In the genomic region with DNA sequence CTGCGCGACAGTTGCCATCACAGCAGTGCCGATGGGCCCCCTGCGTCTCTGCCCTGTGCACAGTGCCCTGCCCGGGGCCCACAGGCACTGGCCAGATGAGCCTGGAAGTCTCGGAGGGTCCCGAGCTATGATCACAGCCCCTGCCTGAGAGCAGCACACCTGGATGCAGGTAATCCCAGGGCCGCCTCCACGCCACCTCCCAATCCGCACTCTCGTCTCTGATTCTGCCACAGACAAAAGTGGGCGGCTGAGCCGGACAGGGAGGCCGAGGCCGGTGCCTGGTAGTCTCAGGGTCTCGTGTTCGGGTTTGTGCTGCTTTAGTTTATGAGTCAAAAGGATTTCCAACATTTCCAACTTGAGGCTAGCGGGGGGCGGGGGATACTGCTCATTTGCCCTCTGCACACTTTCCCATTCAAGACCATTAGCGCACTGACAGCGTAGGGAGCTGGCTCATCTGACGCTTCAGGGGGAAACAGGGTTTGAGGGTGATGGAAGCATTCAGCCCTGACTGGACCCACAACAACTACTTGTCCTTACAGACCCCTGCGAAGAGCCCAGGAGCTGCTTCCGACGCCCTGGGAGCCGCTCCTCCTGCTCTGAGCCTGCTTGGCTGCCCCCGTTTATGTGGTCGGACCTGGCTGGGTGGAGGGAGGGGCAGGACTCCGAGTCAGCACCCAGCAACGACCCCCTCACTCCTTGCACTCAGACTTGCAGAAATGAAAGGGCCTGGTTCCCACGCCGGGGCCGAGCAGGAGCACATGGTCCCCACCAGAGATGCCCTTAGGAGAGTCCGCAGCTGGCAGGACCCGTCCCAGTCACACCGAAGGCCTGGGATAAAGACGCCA, we compare ENCODE assay signal across 20 cellular contexts. TPM values are rescaled to one million over a fixed set of nuclear protein-coding genes. Genes with fewer than 3 reads are reported as not detected.
DNase-seq lines count a peak whose midpoint lies in the region; ATAC-seq, FAIRE-seq and TF ChIP-seq lines count a peak whose summit lies in the region.
"Had no signal": no experiment of that assay in that cellular context is flagged by ENCODE, and none has a peak within 500 bp of the region (broad histone marks: within the 10 kb centered on the region; RNA-seq: fewer than 3 reads in every experiment).

No MANE protein-coding gene starts in this region.

- H4K20me1 ChIP-seq in HepG2 (ENCODE audit: insufficient read depth, low read length), result no peaks in the 10 kb centered on the region

- H2AFZ ChIP-seq in HepG2 (ENCODE audit: low read length) (no peak overlapping the region), neuronal stem cell (ENCODE audit: low read length) (no peak overlapping the region)
- H2AFZ ChIP-seq: PC-9 had no signal

- no peak overlapping the region for H3K4me2 ChIP-seq in HepG2 (ENCODE audit: low read depth, low read length)
- no peak overlapping the region for H3K4me2 ChIP-seq in neuronal stem cell (ENCODE audit: insufficient read depth, low read length, poor library complexity, severe bottlenecking)
- H3K4me2 ChIP-seq: PC-9 had no signal

- WGBS in right lobe of liver (ENCODE audit: insufficient coverage, low coverage, low lambda C conversion rate, missing lambda C conversion rate), result 73% methylated on average over 6 of the region's 37 CpGs
- WGBS in HepG2 (ENCODE audit: low lambda C conversion rate), result 35% methylated on average over 13 of the region's 37 CpGs
- no CpG with 5 or more reads among the region's 37 CpGs for WGBS in neuronal stem cell (ENCODE audit: extremely low coverage in 2 of 2, insufficient read length in 2 of 2, insufficient replicate concordance in 1 of 2), 2 donors
- WGBS in suprapubic skin, result 77% methylated on average over 24 of the region's 37 CpGs

- POLR2A ChIA-PET in HepG2 (lab: Yijun Ruan, JAX), result no interaction called here

- FAIRE-seq in HepG2 (lab: Jason Lieb, UNC), result no peak
- FAIRE-seq: D721Med had no signal

- H3K9ac ChIP-seq in HepG2 (ENCODE audit: insufficient read depth, low read depth, low read length), result no peak overlapping the region
- no peak overlapping the region for H3K9ac ChIP-seq in neuronal stem cell (ENCODE audit: low read depth, low read length, poor library complexity)
- H3K9ac ChIP-seq: BLaER1 treated with 17β-estradiol and CSF1 and Interleukin-3, amounts not matched to agents 10 nM and 100 nM had no signal

- no peak for TF ChIP-seq EP300 in HepG2 (IDR thresholded peaks at IDR 0.05; ENCODE audit: low read depth in 2 of 2, low read length in 2 of 2)
- no peak for TF ChIP-seq EP300 in HepG2 (CRISPR knock-in tag; IDR thresholded peaks at IDR 0.05; ENCODE audit: borderline replicate concordance)
- TF ChIP-seq EP300 in suprapubic skin (IDR thresholded peaks at IDR 0.05), result no peak

- no peaks in the 10 kb centered on the region for H3K4me1 ChIP-seq in right lobe of liver
- H3K4me1 ChIP-seq in HepG2 (ENCODE audit: insufficient read depth, low read length), result no peaks in the 10 kb centered on the region
- peaks cover 0 to 4% of the 10 kb centered on the region in 2 donors for H3K4me1 ChIP-seq in neuronal stem cell (ENCODE audit: control insufficient read depth in 2 of 2, insufficient read depth in 1 of 2, low read depth in 1 of 2, low read length in 2 of 2)
- peaks cover 6% of the 10 kb centered on the region for H3K4me1 ChIP-seq in suprapubic skin
- H3K4me1 ChIP-seq: SJSA1 had no signal

- H2BK5ac ChIP-seq in neuronal stem cell (ENCODE audit: low read length), result peak overlapping the region; percentile 39

- H3K9me3 ChIP-seq in right lobe of liver (no peaks in the 10 kb centered on the region), HepG2 (ENCODE audit: low read length) (no peaks in the 10 kb centered on the region), neuronal stem cell (replicated peaks in 1 of 2; ENCODE audit: control insufficient read depth in 2 of 2, insufficient read depth in 1 of 2, low read depth in 1 of 2, low read length in 2 of 2) (no peaks in the 10 kb centered on the region), suprapubic skin (no peaks in the 10 kb centered on the region)
- H3K9me3 ChIP-seq: BLaER1 treated with 17β-estradiol and CSF1 and Interleukin-3, amounts not matched to agents 10 nM and 100 nM had no signal

- peak overlapping the region; percentile 89 for H2BK15ac ChIP-seq in neuronal stem cell (ENCODE audit: low read length)

- in situ Hi-C loops in HepG2 (cut with HindIII; ENCODE audit: extremely low pct_ligation_motif_present, low pct_unique_long_range_greater_than_20kb), result no loop called here

- H3K27ac ChIP-seq in right lobe of liver (no peak overlapping the region), HepG2 (ENCODE audit: extremely low read length, insufficient read depth, low read length) (no peak overlapping the region), neuronal stem cell (replicated peaks; ENCODE audit: low read length) (no peak overlapping the region), suprapubic skin (no peak overlapping the region)
- H3K27ac ChIP-seq: BLaER1 treated with 17β-estradiol and CSF1 and Interleukin-3, amounts not matched to agents 10 nM and 100 nM; PC-9; RWPE1; SJSA1 had no signal

- H3K27me3 ChIP-seq in right lobe of liver (no peaks in the 10 kb centered on the region), HepG2 (ENCODE audit: control insufficient read depth in 1 of 2, insufficient read depth in 2 of 2, low read length in 2 of 2) (peaks cover 21 to 70% of the 10 kb centered on the region in 2 experiments), neuronal stem cell (ENCODE audit: control insufficient read depth in 3 of 3, insufficient read depth in 3 of 3, low read depth in 1 of 3, low read length in 3 of 3) (peaks cover 0 to 59% (median 0%) of the 10 kb centered on the region in 3 experiments), suprapubic skin (peaks cover 92% of the 10 kb centered on the region)
- H3K27me3 ChIP-seq: BLaER1 treated with 17β-estradiol and CSF1 and Interleukin-3, amounts not matched to agents 10 nM and 100 nM; SJSA1 had no signal

- no peak overlapping the region for H3K4ac ChIP-seq in neuronal stem cell (ENCODE audit: low read length)

- TF ChIP-seq CTCF in right lobe of liver (IDR thresholded peaks at IDR 0.05) (no peak), HepG2 (CRISPR knock-in tag; IDR thresholded peaks at IDR 0.05) (no peak), suprapubic skin (IDR thresholded peaks at IDR 0.05) (no peak)

- H3K36me3 ChIP-seq in right lobe of liver, result no peaks in the 10 kb centered on the region
- no peaks in the 10 kb centered on the region for H3K36me3 ChIP-seq in HepG2 (replicated peaks in 1 of 2; ENCODE audit: control insufficient read depth in 1 of 2, insufficient read depth in 2 of 2, low read length in 2 of 2)
- H3K36me3 ChIP-seq in neuronal stem cell (replicated peaks in 1 of 2; ENCODE audit: control insufficient read depth in 2 of 2, insufficient read depth in 2 of 2, low read length in 2 of 2), result no peaks in the 10 kb centered on the region
- no peaks in the 10 kb centered on the region for H3K36me3 ChIP-seq in suprapubic skin
- H3K36me3 ChIP-seq: BLaER1 treated with 17β-estradiol and CSF1 and Interleukin-3, amounts not matched to agents 10 nM and 100 nM; SJSA1 had no signal

- H3K4me3 ChIP-seq in right lobe of liver, result no peak overlapping the region
- H3K4me3 ChIP-seq in HepG2 (replicated peaks in 1 of 3; ENCODE audit: insufficient read depth in 1 of 3, low read depth in 2 of 3, low read length in 3 of 3), result no peak overlapping the region
- H3K4me3 ChIP-seq in neuronal stem cell (ENCODE audit: low read length in 2 of 2), result no peak overlapping the region
- no peak overlapping the region for H3K4me3 ChIP-seq in suprapubic skin
- H3K4me3 ChIP-seq: BLaER1 treated with 17β-estradiol and CSF1 and Interleukin-3, amounts not matched to agents 10 nM and 100 nM; PC-9; SJSA1 had no signal

- H2BK12ac ChIP-seq in neuronal stem cell (ENCODE audit: low read length), result no peak overlapping the region

- no peak overlapping the region for H3K23ac ChIP-seq in neuronal stem cell (ENCODE audit: low read depth, low read length, poor library complexity)

- no peak for TF ChIP-seq POLR2A in right lobe of liver (IDR thresholded peaks at IDR 0.05)
- TF ChIP-seq POLR2A in HepG2 (IDR thresholded peaks at IDR 0.05; ENCODE audit: insufficient read depth in 1 of 2, low read depth in 2 of 2, low read length in 2 of 2), result no peak
- no peak for TF ChIP-seq POLR2A in suprapubic skin (IDR thresholded peaks at IDR 0.05)

- peak overlapping the region; percentile 94 for H2AK5ac ChIP-seq in neuronal stem cell (ENCODE audit: low read depth, low read length)

- peak in 2 of 3 donors; percentile 14 to 45 for DNase-seq in right lobe of liver
- no peak for DNase-seq in HepG2 (ENCODE audit: low spot score)
- peak; percentile 10 for DNase-seq in left cardiac atrium
- no peak for DNase-seq in neuronal stem cell (ENCODE audit: low spot score)
- DNase-seq in suprapubic skin (ENCODE audit: low spot score in 2 of 2), result peak; percentile 52 to 67
- no peak for DNase-seq in GM19238 (ENCODE audit: insufficient read length, low spot score)
- no peak for DNase-seq in GF-D8 (lab: John Stamatoyannopoulos, UW)
- DNase-seq: H7, HFFc6, IMR-90, NCI-H1417, NCI-H187 treated with DMSO at 0.1 percent for 48 hours, NCI-H226, NCI-H524 treated with DMSO at 0.1 percent for 48 hours, PC-9 had no signal

- TF ChIP-seq RAD21 in HepG2 (CRISPR knock-in tag; IDR thresholded peaks at IDR 0.05), result no peak

- no peaks in the 10 kb centered on the region for H3K79me2 ChIP-seq in HepG2 (ENCODE audit: insufficient read depth, low read length)

- peak overlapping the region; percentile 48 for H3K18ac ChIP-seq in neuronal stem cell (ENCODE audit: low read length)

- BruUV-seq in HepG2 (replicated peaks; lab: Mats Ljungman, UMichigan), result no TSS peak

- CTCF ChIA-PET in HepG2 (lab: Yijun Ruan, JAX; ENCODE audit: low intra/inter-chr PET ratio, low total read pairs), result no interaction called here

- intact Hi-C loops in right lobe of liver (cut with DNase I), result no loop called here
- intact Hi-C loops in HepG2 (cut with micrococcal nuclease; ENCODE audit: unreplicated experiment), result no loop called here
- intact Hi-C loops in left cardiac atrium (cut with DNase I), result no loop called here

- H2BK120ac ChIP-seq in neuronal stem cell (ENCODE audit: low read depth, low read length), result no peak overlapping the region

- H3K14ac ChIP-seq in neuronal stem cell (ENCODE audit: low read length), result no peak overlapping the region

- H4K91ac ChIP-seq in neuronal stem cell (ENCODE audit: low read depth, low read length, poor library complexity), result no peak overlapping the region

- H4K8ac ChIP-seq in neuronal stem cell (ENCODE audit: low read depth, low read length), result no peak overlapping the region

- ATAC-seq in right lobe of liver (no peak), HepG2 (no peak), left cardiac atrium (no peak), GM21381 (IDR thresholded peaks at IDR 0.05; ENCODE audit: unreplicated experiment) (no peak)

- H3K79me1 ChIP-seq in neuronal stem cell (ENCODE audit: low read depth, low read length), result no peaks in the 10 kb centered on the region

RNA-seq across cellular contexts. Expression of gene TTC34, which starts 1.8 kb away (rescaled TPM):
- total RNA-seq in right lobe of liver, result under 1 TPM in 5 of 6 experiments, not detected in 1; 0.06 to 0.23 (median 0.18) TPM
- 0.07 TPM in 1 of 2 replicates, not detected in the other for total RNA-seq in HepG2 (2016; rRNA removed; fragmentation: Illumina TruSeq; extraction: Trizol)
- not detected in 2 replicates for total RNA-seq in HepG2 (2016; cell fraction: cytosol; rRNA removed; fragmentation: Illumina TruSeq; extraction: Trizol; ENCODE audit: low read depth)
- 0.09 TPM in 1 of 2 replicates, not detected in the other for total RNA-seq in HepG2 (2016; cell fraction: insoluble cytoplasmic fraction; rRNA removed; fragmentation: Illumina TruSeq; extraction: Trizol)
- total RNA-seq in HepG2 (2016; cell fraction: membrane; rRNA removed; fragmentation: Illumina TruSeq; extraction: Trizol), result 0.03 TPM in 1 of 2 replicates, not detected in the other
- 0.22 and 0.31 TPM in 2 replicates for total RNA-seq in HepG2 (2016; cell fraction: nucleus; rRNA removed; fragmentation: Illumina TruSeq; extraction: Trizol)
- polyA plus RNA-seq in HepG2 (2011; rRNA removed), result 0.11 and 0.13 TPM in 2 replicates
- polyA plus RNA-seq in HepG2 (2011; cell fraction: cytosol; rRNA removed), result 0.01 and 0.03 TPM in 2 replicates
- 1.1 and 1.5 TPM in 2 replicates for polyA plus RNA-seq in HepG2 (2011; cell fraction: nucleus; rRNA removed)
- polyA plus RNA-seq in HepG2 (2012), result 0.08 and 0.16 TPM in 2 replicates
- polyA plus RNA-seq in HepG2 (2016; cell fraction: cytosol; fragmentation: Illumina TruSeq; extraction: Trizol; ENCODE audit: low read depth), result 0.01 TPM in 1 of 2 replicates, not detected in the other
- 0.03 and 0.05 TPM in 2 replicates for polyA plus RNA-seq in HepG2 (2016; cell fraction: insoluble cytoplasmic fraction; fragmentation: Illumina TruSeq; extraction: Trizol; ENCODE audit: low read depth)
- 0.03 TPM in 1 of 2 replicates, not detected in the other for polyA plus RNA-seq in HepG2 (2016; cell fraction: membrane; fragmentation: Illumina TruSeq; extraction: Trizol; ENCODE audit: low read depth)
- polyA plus RNA-seq in HepG2 (2016; cell fraction: nucleus; fragmentation: Illumina TruSeq; extraction: Trizol; ENCODE audit: insufficient read depth, low read depth), result 0.33 and 0.36 TPM in 2 replicates
- polyA minus RNA-seq in HepG2 (2011; rRNA and poly(A)+ RNA removed; ENCODE audit: low replicate concordance), result 0.84 and 0.87 TPM in 2 replicates
- polyA minus RNA-seq in HepG2 (2011; cell fraction: cytosol; rRNA and poly(A)+ RNA removed), result 0.09 and 0.10 TPM in 2 replicates
- polyA minus RNA-seq in HepG2 (2011; cell fraction: nucleus; rRNA and poly(A)+ RNA removed), result 1.7 and 2.5 TPM in 2 replicates
- under 1 TPM; 0.52 to 0.53 TPM for total RNA-seq in left cardiac atrium
- polyA plus RNA-seq in neuronal stem cell (2013, experiment 1 of 2), result 0.39 TPM
- 0.35 TPM for polyA plus RNA-seq in neuronal stem cell (2013, experiment 2 of 2)
- total RNA-seq in suprapubic skin, result under 1 TPM in 2 of 4 donors, not detected in 2; 0.17 to 0.56 TPM

Comparison
In these comparisons a context has a peak if more than half of its experiments do, and no peak if none do; other contexts are left out.
1. DNase-seq: peak in right lobe of liver (2 of 3), left cardiac atrium (single experiment) and suprapubic skin (2 of 2); none in HepG2 (single experiment), neuronal stem cell (single experiment), GM19238 (single experiment) and GF-D8 (single experiment).